ENCODE assay signal across 2 cellular contexts in the genomic region with DNA sequence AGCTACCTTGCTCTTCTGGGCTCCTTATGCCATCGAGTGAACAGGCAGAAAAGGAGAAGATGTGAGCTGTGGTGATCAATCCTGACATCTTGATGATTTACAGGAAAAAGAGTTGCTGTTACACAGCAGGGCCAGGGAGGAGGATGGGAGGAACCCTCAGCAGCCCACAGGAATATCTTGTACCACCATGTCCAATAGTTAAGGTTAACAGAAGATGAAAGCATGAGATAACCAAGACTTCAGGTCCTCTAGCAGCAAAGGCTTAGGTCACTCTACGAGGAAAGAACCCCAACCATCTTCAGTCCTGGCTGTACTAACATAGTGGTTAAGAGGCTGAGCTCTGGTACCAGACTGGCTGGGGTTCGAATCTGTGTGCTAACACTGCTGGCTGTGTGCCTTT.
A peak's percentile ranks its signal among the peaks of the same experiment; 100 is the strongest.
TF ChIP-seq lines count a peak whose summit lies in the region.

No MANE protein-coding gene starts in this region.

TF ChIP-seq in HEK293, 187 proteins besides CTCF, POLR2A, EP300 and RAD21:
- TF ChIP-seq REPIN1 (tag by site-specific recombination; IDR thresholded peaks at IDR 0.05; ENCODE audit: low read depth) (no peak), ZNF837 (tag by site-specific recombination; IDR thresholded peaks at IDR 0.05) (no peak), ZBTB17 (tag by site-specific recombination; IDR thresholded peaks at IDR 0.05) (peak; percentile 47; the same call in 1 of the 2 replicates), SP7 (tag by site-specific recombination; IDR thresholded peaks at IDR 0.05) (peak; percentile 35; the same call in 1 of the 2 replicates)
- TF ChIP-seq, protein P1, sequence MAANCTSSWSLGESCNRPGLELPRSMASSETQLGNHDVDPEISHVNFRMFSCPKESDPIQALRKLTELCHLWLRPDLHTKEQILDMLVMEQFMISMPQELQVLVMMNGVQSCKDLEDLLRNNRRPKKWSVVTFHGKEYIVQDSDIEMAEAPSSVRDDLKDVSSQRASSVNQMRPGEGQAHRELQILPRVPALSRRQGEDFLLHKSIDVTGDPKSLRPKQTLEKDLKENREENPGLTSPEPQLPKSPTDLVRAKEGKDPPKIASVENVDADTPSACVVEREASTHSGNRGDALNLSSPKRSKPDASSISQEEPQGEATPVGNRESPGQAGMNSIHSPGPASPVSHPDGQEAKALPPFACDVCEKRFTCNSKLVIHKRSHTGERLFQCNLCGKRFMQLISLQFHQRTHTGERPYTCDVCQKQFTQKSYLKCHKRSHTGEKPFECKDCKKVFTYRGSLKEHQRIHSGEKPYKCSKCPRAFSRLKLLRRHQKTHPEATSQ (tag by site-specific recombination; IDR thresholded peaks at IDR 0.05): no peak

TF ChIP-seq in K562, 482 proteins besides CTCF, POLR2A, EP300 and RAD21 (continues in another document):
- TF ChIP-seq SOX6 (IDR thresholded peaks at IDR 0.05): peak; percentile 41; the same call in 1 of the 2 replicates
- TF ChIP-seq ETV5 (CRISPR knock-in tag; IDR thresholded peaks at IDR 0.05; ENCODE audit: low read depth): 0 out of 2 replicates have a peak, but pooled peaks have one; percentile 37
- TF ChIP-seq ZBTB7A (IDR thresholded peaks at IDR 0.05; ENCODE audit: borderline replicate concordance, control insufficient read depth, low read depth, low read length): no peak
- no peak for TF ChIP-seq DACH1 (IDR thresholded peaks at IDR 0.05; ENCODE audit: partially characterized antibody)
- TF ChIP-seq DNMT1 (IDR thresholded peaks at IDR 0.05): no peak
- no peak for TF ChIP-seq ILK (tag; IDR thresholded peaks at IDR 0.05; ENCODE audit: borderline replicate concordance, low read depth)
- TF ChIP-seq, protein P2, sequence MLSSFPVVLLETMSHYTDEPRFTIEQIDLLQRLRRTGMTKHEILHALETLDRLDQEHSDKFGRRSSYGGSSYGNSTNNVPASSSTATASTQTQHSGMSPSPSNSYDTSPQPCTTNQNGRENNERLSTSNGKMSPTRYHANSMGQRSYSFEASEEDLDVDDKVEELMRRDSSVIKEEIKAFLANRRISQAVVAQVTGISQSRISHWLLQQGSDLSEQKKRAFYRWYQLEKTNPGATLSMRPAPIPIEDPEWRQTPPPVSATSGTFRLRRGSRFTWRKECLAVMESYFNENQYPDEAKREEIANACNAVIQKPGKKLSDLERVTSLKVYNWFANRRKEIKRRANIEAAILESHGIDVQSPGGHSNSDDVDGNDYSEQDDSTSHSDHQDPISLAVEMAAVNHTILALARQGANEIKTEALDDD (IDR thresholded peaks at IDR 0.05): peak; percentile 97
- TF ChIP-seq, protein P3, sequence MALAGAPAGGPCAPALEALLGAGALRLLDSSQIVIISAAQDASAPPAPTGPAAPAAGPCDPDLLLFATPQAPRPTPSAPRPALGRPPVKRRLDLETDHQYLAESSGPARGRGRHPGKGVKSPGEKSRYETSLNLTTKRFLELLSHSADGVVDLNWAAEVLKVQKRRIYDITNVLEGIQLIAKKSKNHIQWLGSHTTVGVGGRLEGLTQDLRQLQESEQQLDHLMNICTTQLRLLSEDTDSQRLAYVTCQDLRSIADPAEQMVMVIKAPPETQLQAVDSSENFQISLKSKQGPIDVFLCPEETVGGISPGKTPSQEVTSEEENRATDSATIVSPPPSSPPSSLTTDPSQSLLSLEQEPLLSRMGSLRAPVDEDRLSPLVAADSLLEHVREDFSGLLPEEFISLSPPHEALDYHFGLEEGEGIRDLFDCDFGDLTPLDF (CRISPR knock-in tag; IDR thresholded peaks at IDR 0.05): no peak
- TF ChIP-seq FOXA3 (CRISPR knock-in tag; conservative IDR thresholded peaks at IDR 0.05 in 1 of 2, IDR thresholded peaks at IDR 0.05 in 1 of 2): 0 out of 4 replicates have a peak, but pooled peaks of 1 of the 2 experiments have one; percentile 17
- no peak for TF ChIP-seq ZBED1 (IDR thresholded peaks at IDR 0.05)
- TF ChIP-seq FOXJ2 (tag; IDR thresholded peaks at IDR 0.05): no peak
- no peak for TF ChIP-seq MEF2A (IDR thresholded peaks at IDR 0.05; ENCODE audit: control insufficient read depth, low read depth, low read length)
- TF ChIP-seq, protein P4, sequence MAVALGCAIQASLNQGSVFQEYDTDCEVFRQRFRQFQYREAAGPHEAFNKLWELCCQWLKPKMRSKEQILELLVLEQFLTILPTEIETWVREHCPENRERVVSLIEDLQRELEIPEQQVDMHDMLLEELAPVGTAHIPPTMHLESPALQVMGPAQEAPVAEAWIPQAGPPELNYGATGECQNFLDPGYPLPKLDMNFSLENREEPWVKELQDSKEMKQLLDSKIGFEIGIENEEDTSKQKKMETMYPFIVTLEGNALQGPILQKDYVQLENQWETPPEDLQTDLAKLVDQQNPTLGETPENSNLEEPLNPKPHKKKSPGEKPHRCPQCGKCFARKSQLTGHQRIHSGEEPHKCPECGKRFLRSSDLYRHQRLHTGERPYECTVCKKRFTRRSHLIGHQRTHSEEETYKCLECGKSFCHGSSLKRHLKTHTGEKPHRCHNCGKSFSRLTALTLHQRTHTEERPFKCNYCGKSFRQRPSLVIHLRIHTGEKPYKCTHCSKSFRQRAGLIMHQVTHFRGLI (CRISPR knock-in tag; IDR thresholded peaks at IDR 0.05): no peak
- TF ChIP-seq ZFP1 (CRISPR knock-in tag; IDR thresholded peaks at IDR 0.05): no peak
- TF ChIP-seq RCOR1 (IDR thresholded peaks at IDR 0.05; ENCODE audit: borderline replicate concordance in 1 of 2, low read depth in 2 of 2, low read length in 2 of 2): peak in 1 of 2 experiments; percentile 52; a peak in 1 of 4 replicates
- peak; percentile 49 for TF ChIP-seq POLR3A (IDR thresholded peaks at IDR 0.05; ENCODE audit: borderline replicate concordance, extremely low read depth, insufficient read depth, insufficient read length)
- no peak for TF ChIP-seq BRD4 (IDR thresholded peaks at IDR 0.05)
- no peak for TF ChIP-seq GATAD2B (IDR thresholded peaks at IDR 0.05; ENCODE audit: borderline replicate concordance)
- TF ChIP-seq, protein P5, sequence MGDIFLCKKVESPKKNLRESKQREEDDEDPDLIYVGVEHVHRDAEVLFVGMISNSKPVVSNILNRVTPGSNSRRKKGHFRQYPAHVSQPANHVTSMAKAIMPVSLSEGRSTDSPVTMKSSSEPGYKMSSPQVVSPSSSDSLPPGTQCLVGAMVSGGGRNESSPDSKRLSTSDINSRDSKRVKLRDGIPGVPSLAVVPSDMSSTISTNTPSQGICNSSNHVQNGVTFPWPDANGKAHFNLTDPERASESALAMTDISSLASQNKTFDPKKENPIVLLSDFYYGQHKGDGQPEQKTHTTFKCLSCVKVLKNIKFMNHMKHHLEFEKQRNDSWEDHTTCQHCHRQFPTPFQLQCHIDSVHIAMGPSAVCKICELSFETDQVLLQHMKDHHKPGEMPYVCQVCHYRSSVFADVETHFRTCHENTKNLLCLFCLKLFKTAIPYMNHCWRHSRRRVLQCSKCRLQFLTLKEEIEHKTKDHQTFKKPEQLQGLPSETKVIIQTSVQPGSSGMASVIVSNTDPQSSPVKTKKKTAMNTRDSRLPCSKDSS (IDR thresholded peaks at IDR 0.05; ENCODE audit: low read depth, partially characterized antibody): no peak
- no peak for TF ChIP-seq CBX5 (IDR thresholded peaks at IDR 0.05; ENCODE audit: borderline replicate concordance, low read depth)
- peak; percentile 16; the same call in 1 of the 2 replicates for TF ChIP-seq CBFA2T2 (conservative IDR thresholded peaks at IDR 0.05)
- TF ChIP-seq ATF7 (IDR thresholded peaks at IDR 0.05): 0 out of 2 replicates have a peak, but pooled peaks have one; percentile 23
- peak; percentile 35; the same call in 1 of the 2 replicates for TF ChIP-seq MTA1 (IDR thresholded peaks at IDR 0.05; ENCODE audit: borderline replicate concordance)
- TF ChIP-seq SAFB2 (IDR thresholded peaks at IDR 0.05; ENCODE audit: borderline replicate concordance, low read depth, low read length, severe bottlenecking): no peak
- TF ChIP-seq, protein P6, sequence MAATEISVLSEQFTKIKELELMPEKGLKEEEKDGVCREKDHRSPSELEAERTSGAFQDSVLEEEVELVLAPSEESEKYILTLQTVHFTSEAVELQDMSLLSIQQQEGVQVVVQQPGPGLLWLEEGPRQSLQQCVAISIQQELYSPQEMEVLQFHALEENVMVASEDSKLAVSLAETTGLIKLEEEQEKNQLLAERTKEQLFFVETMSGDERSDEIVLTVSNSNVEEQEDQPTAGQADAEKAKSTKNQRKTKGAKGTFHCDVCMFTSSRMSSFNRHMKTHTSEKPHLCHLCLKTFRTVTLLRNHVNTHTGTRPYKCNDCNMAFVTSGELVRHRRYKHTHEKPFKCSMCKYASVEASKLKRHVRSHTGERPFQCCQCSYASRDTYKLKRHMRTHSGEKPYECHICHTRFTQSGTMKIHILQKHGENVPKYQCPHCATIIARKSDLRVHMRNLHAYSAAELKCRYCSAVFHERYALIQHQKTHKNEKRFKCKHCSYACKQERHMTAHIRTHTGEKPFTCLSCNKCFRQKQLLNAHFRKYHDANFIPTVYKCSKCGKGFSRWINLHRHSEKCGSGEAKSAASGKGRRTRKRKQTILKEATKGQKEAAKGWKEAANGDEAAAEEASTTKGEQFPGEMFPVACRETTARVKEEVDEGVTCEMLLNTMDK (IDR thresholded peaks at IDR 0.05; ENCODE audit: borderline replicate concordance, insufficient read depth, low read depth, low read length, poor library complexity, severe bottlenecking): no peak
- TF ChIP-seq ATF1 (CRISPR knock-in tag; IDR thresholded peaks at IDR 0.05): no peak
- 0 out of 2 replicates have a peak, but pooled peaks have one; percentile 20 for TF ChIP-seq ATF1 (tag; IDR thresholded peaks at IDR 0.05)
- TF ChIP-seq, protein P7, sequence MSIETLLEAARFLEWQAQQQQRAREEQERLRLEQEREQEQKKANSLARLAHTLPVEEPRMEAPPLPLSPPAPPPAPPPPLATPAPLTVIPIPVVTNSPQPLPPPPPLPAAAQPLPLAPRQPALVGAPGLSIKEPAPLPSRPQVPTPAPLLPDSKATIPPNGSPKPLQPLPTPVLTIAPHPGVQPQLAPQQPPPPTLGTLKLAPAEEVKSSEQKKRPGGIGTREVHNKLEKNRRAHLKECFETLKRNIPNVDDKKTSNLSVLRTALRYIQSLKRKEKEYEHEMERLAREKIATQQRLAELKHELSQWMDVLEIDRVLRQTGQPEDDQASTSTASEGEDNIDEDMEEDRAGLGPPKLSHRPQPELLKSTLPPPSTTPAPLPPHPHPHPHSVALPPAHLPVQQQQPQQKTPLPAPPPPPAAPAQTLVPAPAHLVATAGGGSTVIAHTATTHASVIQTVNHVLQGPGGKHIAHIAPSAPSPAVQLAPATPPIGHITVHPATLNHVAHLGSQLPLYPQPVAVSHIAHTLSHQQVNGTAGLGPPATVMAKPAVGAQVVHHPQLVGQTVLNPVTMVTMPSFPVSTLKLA (conservative IDR thresholded peaks at IDR 0.05): no peak
- TF ChIP-seq MYNN (IDR thresholded peaks at IDR 0.05): no peak
- no peak for TF ChIP-seq MYNN (CRISPR knock-in tag; IDR thresholded peaks at IDR 0.05)
- TF ChIP-seq, protein P8, sequence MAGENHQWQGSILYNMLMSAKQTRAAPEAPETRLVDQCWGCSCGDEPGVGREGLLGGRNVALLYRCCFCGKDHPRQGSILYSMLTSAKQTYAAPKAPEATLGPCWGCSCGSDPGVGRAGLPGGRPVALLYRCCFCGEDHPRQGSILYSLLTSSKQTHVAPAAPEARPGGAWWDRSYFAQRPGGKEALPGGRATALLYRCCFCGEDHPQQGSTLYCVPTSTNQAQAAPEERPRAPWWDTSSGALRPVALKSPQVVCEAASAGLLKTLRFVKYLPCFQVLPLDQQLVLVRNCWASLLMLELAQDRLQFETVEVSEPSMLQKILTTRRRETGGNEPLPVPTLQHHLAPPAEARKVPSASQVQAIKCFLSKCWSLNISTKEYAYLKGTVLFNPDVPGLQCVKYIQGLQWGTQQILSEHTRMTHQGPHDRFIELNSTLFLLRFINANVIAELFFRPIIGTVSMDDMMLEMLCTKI (IDR thresholded peaks at IDR 0.05; ENCODE audit: partially characterized antibody): no peak
- no peak for TF ChIP-seq ZNF551 (CRISPR knock-in tag; IDR thresholded peaks at IDR 0.05)
- no peak for TF ChIP-seq ZNF778 (CRISPR knock-in tag; IDR thresholded peaks at IDR 0.05)
- no peak for TF ChIP-seq FOXK1 (CRISPR knock-in tag; IDR thresholded peaks at IDR 0.05; ENCODE audit: borderline replicate concordance)
- peak; percentile 62; the same call in 1 of the 2 replicates for TF ChIP-seq TCF3 (CRISPR knock-in tag; IDR thresholded peaks at IDR 0.05)
- TF ChIP-seq, protein P9, sequence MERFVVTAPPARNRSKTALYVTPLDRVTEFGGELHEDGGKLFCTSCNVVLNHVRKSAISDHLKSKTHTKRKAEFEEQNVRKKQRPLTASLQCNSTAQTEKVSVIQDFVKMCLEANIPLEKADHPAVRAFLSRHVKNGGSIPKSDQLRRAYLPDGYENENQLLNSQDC (CRISPR knock-in tag; IDR thresholded peaks at IDR 0.05): no peak
- TF ChIP-seq ZKSCAN1 (IDR thresholded peaks at IDR 0.05; ENCODE audit: low read depth, low read length): no peak
- peak; percentile 65; the same call in 1 of the 2 replicates for TF ChIP-seq ZNF766 (CRISPR knock-in tag; conservative IDR thresholded peaks at IDR 0.05)
- no peak for TF ChIP-seq NRF1 (conservative IDR thresholded peaks at IDR 0.05 in 1 of 2, IDR thresholded peaks at IDR 0.05 in 1 of 2)
- no peak for TF ChIP-seq NFRKB (IDR thresholded peaks at IDR 0.05; ENCODE audit: low read depth)
- no peak for TF ChIP-seq TGIF2 (CRISPR knock-in tag; IDR thresholded peaks at IDR 0.05)
- no peak for TF ChIP-seq ZNF431 (CRISPR knock-in tag; IDR thresholded peaks at IDR 0.05)
- TF ChIP-seq GATA2 (CRISPR knock-in tag; IDR thresholded peaks at IDR 0.05): peak; percentile 77
- TF ChIP-seq ZNF561 (CRISPR knock-in tag; conservative IDR thresholded peaks at IDR 0.05): no peak
- no peak for TF ChIP-seq EHMT2 (IDR thresholded peaks at IDR 0.05)
- no peak for TF ChIP-seq HNRNPH1 (optimal IDR thresholded peaks at IDR 0.05; ENCODE audit: low read depth, low read length)
- TF ChIP-seq ARID1B (IDR thresholded peaks at IDR 0.05): peak; percentile 75
- no peak for TF ChIP-seq ZC3H8 (IDR thresholded peaks at IDR 0.05)
- peak; percentile 85 for TF ChIP-seq TBP (optimal IDR thresholded peaks at IDR 0.05; ENCODE audit: low read depth, low read length)
- no peak for TF ChIP-seq ASH1L (IDR thresholded peaks at IDR 0.05; ENCODE audit: borderline replicate concordance, low read depth, partially characterized antibody)
- TF ChIP-seq, protein P10, sequence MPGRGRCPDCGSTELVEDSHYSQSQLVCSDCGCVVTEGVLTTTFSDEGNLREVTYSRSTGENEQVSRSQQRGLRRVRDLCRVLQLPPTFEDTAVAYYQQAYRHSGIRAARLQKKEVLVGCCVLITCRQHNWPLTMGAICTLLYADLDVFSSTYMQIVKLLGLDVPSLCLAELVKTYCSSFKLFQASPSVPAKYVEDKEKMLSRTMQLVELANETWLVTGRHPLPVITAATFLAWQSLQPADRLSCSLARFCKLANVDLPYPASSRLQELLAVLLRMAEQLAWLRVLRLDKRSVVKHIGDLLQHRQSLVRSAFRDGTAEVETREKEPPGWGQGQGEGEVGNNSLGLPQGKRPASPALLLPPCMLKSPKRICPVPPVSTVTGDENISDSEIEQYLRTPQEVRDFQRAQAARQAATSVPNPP (IDR thresholded peaks at IDR 0.05; ENCODE audit: borderline replicate concordance, insufficient read depth, insufficient read length): no peak
- TF ChIP-seq MAZ (CRISPR knock-in tag; conservative IDR thresholded peaks at IDR 0.05 in 1 of 2, IDR thresholded peaks at IDR 0.05 in 1 of 2): peak in 1 of 2 experiments; percentile 57; a peak in 2 of 4 replicates
- no peak for TF ChIP-seq SRSF9 (IDR thresholded peaks at IDR 0.05; ENCODE audit: borderline replicate concordance, low read depth, low read length)
- no peak for TF ChIP-seq ESRRB (CRISPR knock-in tag; IDR thresholded peaks at IDR 0.05; ENCODE audit: borderline replicate concordance)
- TF ChIP-seq HLTF (IDR thresholded peaks at IDR 0.05): no peak
- TF ChIP-seq ZNF644 (tag; IDR thresholded peaks at IDR 0.05; ENCODE audit: low read depth): no peak
- no peak for TF ChIP-seq RBFOX2 (IDR thresholded peaks at IDR 0.05; ENCODE audit: low read depth, low read length)
- peak; percentile 59; the same call in 1 of the 2 replicates for TF ChIP-seq DPF2 (IDR thresholded peaks at IDR 0.05)
